Comparison of ENCODE assay signal across 7 cellular contexts in genomic region chr7:145700488-145700887, GRCh38.
"Had no signal": no experiment of that assay in that cellular context is flagged by ENCODE, and none has a peak within 500 bp of the region (broad histone marks: within the 10 kb centered on the region; RNA-seq: fewer than 3 reads in every experiment).

No MANE protein-coding gene starts in this region.

- H3K4me2 ChIP-seq: KMS-11 had no signal

- H3K27ac ChIP-seq: HL-60, KMS-11 had no signal

- FAIRE-seq: HepG2, HTR-8/SVneo had no signal

- H3K9ac ChIP-seq: KMS-11 had no signal

- DNase-seq: IMR-90, KBM-7, KG1 had no signal

- ATAC-seq: HepG2 had no signal
